22 cellular contexts compared by ENCODE assay signal in the genomic region with DNA sequence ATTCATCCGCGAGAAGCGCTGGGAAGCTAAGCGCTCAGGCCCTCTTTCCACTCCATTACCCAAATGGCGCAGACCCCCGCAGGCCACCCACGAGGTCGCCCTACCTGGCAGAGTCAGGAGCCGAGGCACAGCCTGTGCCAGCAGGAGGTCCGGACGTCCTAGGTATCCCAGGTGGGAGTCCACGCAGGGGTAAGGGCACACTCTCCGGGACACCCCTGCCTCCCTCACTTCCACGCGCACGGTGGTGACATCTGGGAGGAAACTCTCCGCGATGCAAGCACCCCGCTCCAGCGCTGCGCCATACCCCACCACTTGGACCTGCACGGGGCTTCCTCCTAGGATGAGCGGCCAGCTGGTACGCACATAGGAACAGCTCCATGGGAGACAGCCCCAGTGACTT.
DNase-seq lines count a peak whose midpoint lies in the region; ATAC-seq, FAIRE-seq and TF ChIP-seq lines count a peak whose summit lies in the region.
"Had no signal": no experiment of that assay in that cellular context is flagged by ENCODE, and none has a peak within 500 bp of the region (broad histone marks: within the 10 kb centered on the region; RNA-seq: fewer than 3 reads in every experiment).

No MANE protein-coding gene starts in this region.

- intact Hi-C loops in kidney (cut with DNase I), result no loop called here
- intact Hi-C loops in activated T-helper 1 cell treated with anti-CD3 and anti-CD28 coated beads, Interleukin-12 subunit alpha, Interleukin-12 subunit beta, Interleukin-2, Interleukin-4 antibody, amounts not matched to agents 30 ng/mL and 10 ng/mL and 1 ng/mL, durations not matched to agents 14 hours and 24 hours and 36 hours (cut with micrococcal nuclease), result no loop called here

- H3K36me3 Mint-ChIP-seq in stimulated activated naive B cell treated with anti-CD40 and anti-IgM and Interleukin-4, amounts not matched to agents 10 μg/mL and 1 μg/mL and 100 μg/mL, for 72 hours, result peaks cover 4 to 6% of the 10 kb centered on the region in 2 donors
- no peaks in the 10 kb centered on the region for H3K36me3 Mint-ChIP-seq in activated T-helper 1 cell treated with anti-CD3 and anti-CD28 coated beads, Interleukin-12 subunit alpha, Interleukin-12 subunit beta, Interleukin-2, Interleukin-4 antibody, amounts not matched to agents 30 ng/mL and 10 ng/mL and 1 ng/mL, durations not matched to agents 14 hours and 24 hours and 36 hours (ENCODE audit: low read depth)
- H3K36me3 Mint-ChIP-seq in activated T-cell treated with anti-CD3 and anti-CD28 coated beads, Interleukin-2, amount 50 U/mL, for 4 hours (ENCODE audit: insufficient read depth), result no peaks in the 10 kb centered on the region
- H3K36me3 Mint-ChIP-seq: CD8-positive, alpha-beta T cell had no signal

- H3K9ac ChIP-seq in kidney (ENCODE audit: low read length in 2 of 2), result no peak overlapping the region
- H3K9ac ChIP-seq: BLaER1 treated with 17β-estradiol and CSF1 and Interleukin-3, amounts not matched to agents 10 nM and 100 nM had no signal

- peaks cover 8 to 12% of the 10 kb centered on the region in 2 donors for H3K9me3 Mint-ChIP-seq in stimulated activated naive B cell treated with anti-CD40 and anti-IgM and Interleukin-4, amounts not matched to agents 10 μg/mL and 1 μg/mL and 100 μg/mL, for 72 hours
- H3K9me3 Mint-ChIP-seq in activated T-helper 1 cell treated with anti-CD3 and anti-CD28 coated beads, Interleukin-12 subunit alpha, Interleukin-12 subunit beta, Interleukin-2, Interleukin-4 antibody, amounts not matched to agents 30 ng/mL and 10 ng/mL and 1 ng/mL, durations not matched to agents 14 hours and 24 hours and 36 hours, result peaks cover 20% of the 10 kb centered on the region
- peaks cover 15% of the 10 kb centered on the region for H3K9me3 Mint-ChIP-seq in activated T-cell treated with anti-CD3 and anti-CD28 coated beads, Interleukin-2, amount 50 U/mL, for 4 hours

- H3K27ac ChIP-seq in kidney (ENCODE audit: low read depth in 2 of 2, low read length in 2 of 2), result no peak overlapping the region
- H3K27ac ChIP-seq: BLaER1 treated with 17β-estradiol and CSF1 and Interleukin-3, amounts not matched to agents 10 nM and 100 nM; C4-2B had no signal

- no peak for TF ChIP-seq CTCF in kidney (IDR thresholded peaks at IDR 0.05; ENCODE audit: borderline replicate concordance, extremely low read depth, insufficient read depth)

- FAIRE-seq in kidney (lab: Jason Lieb, UNC), result no peak
- FAIRE-seq: A204.1, D721Med, G401.6, GM12878, GM12892, GM18507, GM19239 had no signal

- no peaks in the 10 kb centered on the region for H3K36me3 ChIP-seq in kidney (ENCODE audit: control insufficient read depth in 1 of 2, insufficient read depth in 2 of 2, low read length in 2 of 2)
- H3K36me3 ChIP-seq: BLaER1 treated with 17β-estradiol and CSF1 and Interleukin-3, amounts not matched to agents 10 nM and 100 nM had no signal

- DNase-seq in kidney (peak; percentile 45), Ammon's horn (ENCODE audit: low spot score) (no peak)
- no peak for DNase-seq in stimulated activated naive B cell treated with anti-CD40 and anti-IgM and Interleukin-4, amounts not matched to agents 10 μg/mL and 1 μg/mL and 100 μg/mL, for 72 hours
- no peak for DNase-seq in activated T-helper 1 cell treated with anti-CD3 and anti-CD28 coated beads, Interleukin-12 subunit alpha, Interleukin-12 subunit beta, Interleukin-2, Interleukin-4 antibody, amounts not matched to agents 30 ng/mL and 10 ng/mL and 1 ng/mL, durations not matched to agents 14 hours and 24 hours and 36 hours (ENCODE audit: low spot score)
- no peak for DNase-seq in activated T-cell treated with anti-CD3 and anti-CD28 coated beads, Interleukin-2, amount 50 U/mL, for 4 hours
- DNase-seq: 8988T; ACHN; Caco-2; Calu3; CD4-positive, alpha-beta T cell; CD8-positive, alpha-beta T cell; DMS79 treated with DMSO at 0.1 percent for 48 hours had no signal

- peaks cover 2 to 11% of the 10 kb centered on the region in 2 donors for H3K9me3 ChIP-seq in kidney (ENCODE audit: control insufficient read depth in 1 of 2, low read length in 2 of 2)

- H3K27ac Mint-ChIP-seq in stimulated activated naive B cell treated with anti-CD40 and anti-IgM and Interleukin-4, amounts not matched to agents 10 μg/mL and 1 μg/mL and 100 μg/mL, for 72 hours, result peak overlapping the region; percentile 75
- H3K27ac Mint-ChIP-seq in activated T-helper 1 cell treated with anti-CD3 and anti-CD28 coated beads, Interleukin-12 subunit alpha, Interleukin-12 subunit beta, Interleukin-2, Interleukin-4 antibody, amounts not matched to agents 30 ng/mL and 10 ng/mL and 1 ng/mL, durations not matched to agents 14 hours and 24 hours and 36 hours, result no peak overlapping the region
- H3K27ac Mint-ChIP-seq: B cell; CD4-positive, alpha-beta T cell; CD8-positive, alpha-beta T cell had no signal

- peaks cover 15 to 16% of the 10 kb centered on the region in 2 donors for H3K27me3 Mint-ChIP-seq in stimulated activated naive B cell treated with anti-CD40 and anti-IgM and Interleukin-4, amounts not matched to agents 10 μg/mL and 1 μg/mL and 100 μg/mL, for 72 hours
- peaks cover 11% of the 10 kb centered on the region for H3K27me3 Mint-ChIP-seq in activated T-helper 1 cell treated with anti-CD3 and anti-CD28 coated beads, Interleukin-12 subunit alpha, Interleukin-12 subunit beta, Interleukin-2, Interleukin-4 antibody, amounts not matched to agents 30 ng/mL and 10 ng/mL and 1 ng/mL, durations not matched to agents 14 hours and 24 hours and 36 hours (ENCODE audit: insufficient read depth)
- peaks cover 16% of the 10 kb centered on the region for H3K27me3 Mint-ChIP-seq in activated T-cell treated with anti-CD3 and anti-CD28 coated beads, Interleukin-2, amount 50 U/mL, for 4 hours (ENCODE audit: low read depth)

- no peak overlapping the region for H3K4me3 Mint-ChIP-seq in stimulated activated naive B cell treated with anti-CD40 and anti-IgM and Interleukin-4, amounts not matched to agents 10 μg/mL and 1 μg/mL and 100 μg/mL, for 72 hours
- no peak overlapping the region for H3K4me3 Mint-ChIP-seq in activated T-helper 1 cell treated with anti-CD3 and anti-CD28 coated beads, Interleukin-12 subunit alpha, Interleukin-12 subunit beta, Interleukin-2, Interleukin-4 antibody, amounts not matched to agents 30 ng/mL and 10 ng/mL and 1 ng/mL, durations not matched to agents 14 hours and 24 hours and 36 hours
- no peak overlapping the region for H3K4me3 Mint-ChIP-seq in activated T-cell treated with anti-CD3 and anti-CD28 coated beads, Interleukin-2, amount 50 U/mL, for 4 hours
- H3K4me3 Mint-ChIP-seq: B cell; CD4-positive, alpha-beta T cell; CD8-positive, alpha-beta T cell had no signal

- ATAC-seq in stimulated activated naive B cell treated with anti-CD40 and anti-IgM and Interleukin-4, amounts not matched to agents 10 μg/mL and 1 μg/mL and 100 μg/mL, for 72 hours (replicated peaks), result no peak
- no peak for ATAC-seq in activated T-cell treated with anti-CD3 and anti-CD28 coated beads, Interleukin-2, amount 50 U/mL, for 4 hours
- ATAC-seq: CD8-positive, alpha-beta T cell; GM12878 had no signal

- H3K4me3 ChIP-seq in kidney (ENCODE audit: low read length in 2 of 2), result no peak overlapping the region
- H3K4me3 ChIP-seq: BLaER1 treated with 17β-estradiol and CSF1 and Interleukin-3, amounts not matched to agents 10 nM and 100 nM; GM12878 had no signal

- H3K4me1 Mint-ChIP-seq in stimulated activated naive B cell treated with anti-CD40 and anti-IgM and Interleukin-4, amounts not matched to agents 10 μg/mL and 1 μg/mL and 100 μg/mL, for 72 hours, result no peaks in the 10 kb centered on the region
- peaks cover 7% of the 10 kb centered on the region for H3K4me1 Mint-ChIP-seq in activated T-helper 1 cell treated with anti-CD3 and anti-CD28 coated beads, Interleukin-12 subunit alpha, Interleukin-12 subunit beta, Interleukin-2, Interleukin-4 antibody, amounts not matched to agents 30 ng/mL and 10 ng/mL and 1 ng/mL, durations not matched to agents 14 hours and 24 hours and 36 hours (ENCODE audit: low read depth)
- no peaks in the 10 kb centered on the region for H3K4me1 Mint-ChIP-seq in activated T-cell treated with anti-CD3 and anti-CD28 coated beads, Interleukin-2, amount 50 U/mL, for 4 hours (ENCODE audit: low read depth)
- H3K4me1 Mint-ChIP-seq: B cell had no signal

- no peaks in the 10 kb centered on the region for H3K4me1 ChIP-seq in kidney (ENCODE audit: control insufficient read depth in 1 of 2, insufficient read depth in 1 of 2, low read depth in 1 of 2, low read length in 2 of 2)
- H3K4me1 ChIP-seq: BLaER1 treated with 17β-estradiol and CSF1 and Interleukin-3, amounts not matched to agents 10 nM and 100 nM; Caco-2 had no signal
